Comparison of ENCODE assay signal across 8 cellular contexts in genomic region chr9:111599092-111599947, GRCh38. TPM values are rescaled to one million over a fixed set of nuclear protein-coding genes. Genes with fewer than 3 reads are reported as not detected.
DNase-seq lines count a peak whose midpoint lies in the region; ATAC-seq, FAIRE-seq and TF ChIP-seq lines count a peak whose summit lies in the region.

Gene PTGR1, minus strand, starts transcription at chr9:111599647. Its CDS starts 2,225 bp downstream, at chr9:111597422.

- 1 to 4% methylated on average over 48 to 57 of the region's 64 CpGs for WGBS in upper lobe of left lung, 2 donors

- H3K27me3 Mint-ChIP-seq in natural killer cell (ENCODE audit: low read depth in 2 of 2): peaks cover 47 to 67% of the 10 kb centered on the region in 2 donors

- H3K27ac ChIP-seq in BLaER1 (no peak within 1 kb of the TSS), upper lobe of left lung (peak within 1 kb of the TSS; percentile 85 to 93 (median 88))

- H3K4me3 ChIP-seq in BLaER1 (peak within 1 kb of the TSS; percentile 56), upper lobe of left lung (peak within 1 kb of the TSS; percentile 54 to 83 (median 72))

- no peaks in the 10 kb centered on the region for H4K20me1 ChIP-seq in BLaER1

- ATAC-seq in GM21390 (IDR thresholded peaks at IDR 0.05; ENCODE audit: unreplicated experiment) (peak; percentile 35), natural killer cell (peak in 1 of 3 donors; percentile 20), upper lobe of left lung (ENCODE audit: low FRiP score in 2 of 2) (peak; percentile 91 to 92)
- peak; percentile 10 to 39 for ATAC-seq in activated naive CD4-positive, alpha-beta T cell treated with anti-CD3 and anti-CD28 coated beads, Interleukin-2, amount 50 U/mL, for 72 hours

- peaks cover 24 to 29% of the 10 kb centered on the region in 2 donors for H3K4me1 Mint-ChIP-seq in natural killer cell

- H3K36me3 ChIP-seq in BLaER1: no peaks in the 10 kb centered on the region
- peaks cover 0 to 18% (median 7%) of the 10 kb centered on the region in 4 donors for H3K36me3 ChIP-seq in upper lobe of left lung

- H3K9me3 ChIP-seq in BLaER1 (peaks cover 47% of the 10 kb centered on the region), upper lobe of left lung (no peaks in the 10 kb centered on the region)

- no peak for FAIRE-seq in frontal cortex (lab: Jason Lieb, UNC)

- DNase-seq in NCI-H774 (lab: John Stamatoyannopoulos, UW) (peak; percentile 18), frontal cortex (ENCODE audit: low spot score in 2 of 2) (peak; percentile 58 to 70), natural killer cell (peak; percentile 15), upper lobe of left lung (peak; percentile 85 to 94), NCI-H748 treated with DMSO at 0.1 percent for 48 hours (lab: John Stamatoyannopoulos, UW) (no peak)
- DNase-seq in activated naive CD4-positive, alpha-beta T cell treated with anti-CD3 and anti-CD28 coated beads, Interleukin-2, amount 50 U/mL, for 72 hours (ENCODE audit: low spot score in 2 of 2): peak in 1 of 2 donors; percentile 32

- peak within 1 kb of the TSS; percentile 88 for H3K4me3 Mint-ChIP-seq in natural killer cell

- peak within 1 kb of the TSS; percentile 72 for H3K4me2 ChIP-seq in BLaER1

- TF ChIP-seq EP300 in upper lobe of left lung (IDR thresholded peaks at IDR 0.05): no peak

- TF ChIP-seq CTCF in natural killer cell (IDR thresholded peaks at IDR 0.05): no peak
- no peak for TF ChIP-seq CTCF in upper lobe of left lung (IDR thresholded peaks at IDR 0.05)

- H3K9ac ChIP-seq in BLaER1: no peak within 1 kb of the TSS

- peaks cover 5 to 8% of the 10 kb centered on the region in 2 donors for H3K36me3 Mint-ChIP-seq in activated naive CD4-positive, alpha-beta T cell treated with anti-CD3 and anti-CD28 coated beads, Interleukin-2, amount 50 U/mL, for 72 hours
- no peaks in the 10 kb centered on the region for H3K36me3 Mint-ChIP-seq in natural killer cell

- H3K9me3 Mint-ChIP-seq in activated naive CD4-positive, alpha-beta T cell treated with anti-CD3 and anti-CD28 coated beads, Interleukin-2, amount 50 U/mL, for 72 hours: no peaks in the 10 kb centered on the region
- no peaks in the 10 kb centered on the region for H3K9me3 Mint-ChIP-seq in natural killer cell

- intact Hi-C loops in natural killer cell (cut with micrococcal nuclease): no loop called here

- TF ChIP-seq POLR2A in upper lobe of left lung (IDR thresholded peaks at IDR 0.05): peak in 3 of 4 donors; percentile 24 to 64 (median 29)

- H3K27me3 ChIP-seq in BLaER1 (peaks cover 46% of the 10 kb centered on the region), upper lobe of left lung (no peaks in the 10 kb centered on the region)

- peak within 1 kb of the TSS in 1 of 2 donors; percentile 20 for H3K27ac Mint-ChIP-seq in activated naive CD4-positive, alpha-beta T cell treated with anti-CD3 and anti-CD28 coated beads, Interleukin-2, amount 50 U/mL, for 72 hours
- H3K27ac Mint-ChIP-seq in natural killer cell: no peak within 1 kb of the TSS

- peaks cover 12% of the 10 kb centered on the region for H3K4me1 ChIP-seq in BLaER1
- H3K4me1 ChIP-seq in upper lobe of left lung: peaks cover 5 to 11% (median 6%) of the 10 kb centered on the region in 4 donors

RNA-seq across cellular contexts. Expression of gene PTGR1, which starts in this region (rescaled TPM):
- total RNA-seq in activated naive CD4-positive, alpha-beta T cell treated with anti-CD3 and anti-CD28 coated beads, Interleukin-2, amount 50 U/mL, for 72 hours: 10 to 100 TPM in 1 of 2 donors, under 1 TPM in 1; 0.59 to 14.5 TPM
- total RNA-seq in frontal cortex (12.2 TPM), natural killer cell (not detected), upper lobe of left lung (10 to 100 TPM; 26.9 to 66.7 (median 35.9) TPM)

Comparison
In these comparisons a context has a peak if more than half of its experiments do, and no peak if none do; other contexts are left out.
1. Peak in DNase-seq in natural killer cell; RNA of the gene not detected or under 1 TPM.